Comparison of ENCODE assay signal across 8 cellular contexts in genomic region chr3:112034436-112034835, GRCh38. TPM values are rescaled to one million over a fixed set of nuclear protein-coding genes. Genes with fewer than 3 reads are reported as not detected.
"Had no signal": no experiment of that assay in that cellular context is flagged by ENCODE, and none has a peak within 500 bp of the region (broad histone marks: within the 10 kb centered on the region; RNA-seq: fewer than 3 reads in every experiment).

Gene TMPRSS7, plus strand, starts transcription at chr3:112034736. Its CDS starts 110 bp downstream, at chr3:112034846.

- H3K9me3 Mint-ChIP-seq: IgD-negative memory B cell had no signal

- H3K36me3 Mint-ChIP-seq: IgD-negative memory B cell had no signal

- H3K9ac ChIP-seq: GM23248 had no signal

- H3K27ac ChIP-seq: GM23248, HL-60 had no signal

- H3K4me3 ChIP-seq: GM23248 had no signal

- H2AFZ ChIP-seq: GM23248 had no signal

- H3K4me3 Mint-ChIP-seq: H9, IgD-negative memory B cell had no signal

- H3K27ac Mint-ChIP-seq: H9, IgD-negative memory B cell had no signal

- FAIRE-seq: H1, H54, HepG2 had no signal

- ATAC-seq: HepG2 had no signal

- DNase-seq: GM23248, H9, HCEC 1CT had no signal

RNA-seq across cellular contexts. Expression of gene TMPRSS7, which starts in this region (rescaled TPM):
- total RNA-seq: GM23248, H1, H9, HepG2 had no signal
- polyA plus RNA-seq: GM23248, H1, HepG2, IgD-negative memory B cell had no signal
